ENCODE assay signal across 11 cellular contexts in the genomic region with DNA sequence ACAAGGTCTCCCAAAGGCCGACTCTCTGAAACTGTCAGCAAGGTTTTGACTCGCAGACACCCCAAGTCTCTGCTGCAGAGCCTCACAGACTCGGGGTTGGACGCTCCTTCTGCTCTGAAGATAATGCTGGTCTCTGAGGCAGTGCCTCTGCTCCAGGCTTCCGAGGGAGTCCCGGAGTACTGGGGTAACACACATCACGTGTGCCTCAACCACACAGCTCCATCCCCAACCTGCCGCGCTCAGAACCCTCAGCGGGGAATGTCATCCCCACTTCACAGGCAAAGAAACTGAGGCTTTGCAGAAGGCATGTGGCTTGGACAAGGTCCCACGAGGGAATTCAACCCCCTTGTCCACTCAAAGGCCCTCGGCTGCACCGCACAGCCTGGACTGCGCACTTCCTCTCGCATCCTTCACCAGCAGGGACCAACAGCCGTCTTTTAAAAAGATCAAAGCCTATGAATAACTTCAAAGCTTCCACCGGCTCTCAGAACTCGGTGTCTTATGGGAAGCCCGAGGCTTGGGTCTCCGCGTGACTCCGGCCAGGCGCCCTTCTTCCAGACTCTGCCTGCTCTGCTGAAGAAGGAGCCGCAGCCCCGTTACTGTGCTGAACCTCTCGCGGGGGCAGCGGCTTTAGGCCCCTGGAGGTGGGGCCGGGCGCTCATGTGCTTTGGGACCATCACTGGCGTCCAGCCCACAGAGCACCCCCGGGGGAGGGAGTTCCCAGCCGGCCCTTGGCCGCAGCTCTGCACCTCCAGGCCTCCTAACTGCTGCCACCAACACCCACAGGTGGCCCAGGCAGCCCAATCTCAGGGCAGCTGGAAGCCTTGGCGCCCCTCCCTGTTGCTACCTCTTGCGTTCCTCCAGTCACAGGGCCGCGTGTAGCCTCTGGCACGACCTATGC. TPM values are rescaled to one million over a fixed set of nuclear protein-coding genes. Genes with fewer than 3 reads are reported as not detected.
DNase-seq lines count a peak whose midpoint lies in the region; ATAC-seq and TF ChIP-seq lines count a peak whose summit lies in the region.
"Had no signal": no experiment of that assay in that cellular context is flagged by ENCODE, and none has a peak within 500 bp of the region (broad histone marks: within the 10 kb centered on the region; RNA-seq: fewer than 3 reads in every experiment).

No MANE protein-coding gene starts in this region.

- peaks cover 16% of the 10 kb centered on the region for H3K36me3 Mint-ChIP-seq in CD4-positive, CD25-positive, alpha-beta regulatory T cell
- peaks cover 12% of the 10 kb centered on the region for H3K36me3 Mint-ChIP-seq in osteocyte (ENCODE audit: unreplicated experiment)

- no peaks in the 10 kb centered on the region for H3K9me3 Mint-ChIP-seq in CD4-positive, CD25-positive, alpha-beta regulatory T cell
- no peaks in the 10 kb centered on the region for H3K9me3 Mint-ChIP-seq in osteocyte (ENCODE audit: unreplicated experiment)

- no peak for TF ChIP-seq CTCF in osteocyte (IDR thresholded peaks at IDR 0.05)

- H3K27me3 Mint-ChIP-seq in CD4-positive, CD25-positive, alpha-beta regulatory T cell = no peaks in the 10 kb centered on the region
- no peaks in the 10 kb centered on the region for H3K27me3 Mint-ChIP-seq in osteocyte (ENCODE audit: unreplicated experiment)

- H3K27ac ChIP-seq in CD4-positive, CD25-positive, alpha-beta regulatory T cell (ENCODE audit: insufficient read depth, low read length, poor library complexity, severe bottlenecking) = peak overlapping the region; percentile 52

- H3K4me3 Mint-ChIP-seq in CD4-positive, CD25-positive, alpha-beta regulatory T cell = peak overlapping the region; percentile 93 to 99 (median 98)
- peak overlapping the region; percentile 73 for H3K4me3 Mint-ChIP-seq in osteocyte (ENCODE audit: unreplicated experiment)

- H3K4me3 ChIP-seq in CD4-positive, CD25-positive, alpha-beta regulatory T cell (ENCODE audit: low read depth, low read length) = peak overlapping the region; percentile 82

- DNase-seq in CD4-positive, CD25-positive, alpha-beta regulatory T cell = peak in 1 of 3 donors; percentile 41
- peak; percentile 70 for DNase-seq in activated CD8-positive, alpha-beta memory T cell treated with anti-CD3 and anti-CD28 coated beads, Interleukin-2, amount 50 U/mL, for 48 hours
- peak; percentile 34 for DNase-seq in fibroblast of gingiva (ENCODE audit: low read depth)
- no peak for DNase-seq in osteocyte (ENCODE audit: extremely low spot score, unreplicated experiment)
- DNase-seq in medulla oblongata (ENCODE audit: extremely low spot score) = no peak
- DNase-seq: NCI-H1694 had no signal

- peaks cover 0 to 50% (median 15%) of the 10 kb centered on the region in 4 donors for H3K4me1 Mint-ChIP-seq in CD4-positive, CD25-positive, alpha-beta regulatory T cell
- H3K4me1 Mint-ChIP-seq in osteocyte (ENCODE audit: unreplicated experiment) = peaks cover 53% of the 10 kb centered on the region

- H3K27me3 ChIP-seq in CD4-positive, CD25-positive, alpha-beta regulatory T cell (ENCODE audit: control insufficient read depth, insufficient read depth, low read length) = no peaks in the 10 kb centered on the region

- H3K4me1 ChIP-seq in CD4-positive, CD25-positive, alpha-beta regulatory T cell (ENCODE audit: control insufficient read depth, insufficient read depth, low read length, poor library complexity, severe bottlenecking) = peaks cover 53% of the 10 kb centered on the region

- H3K9me3 ChIP-seq in CD4-positive, CD25-positive, alpha-beta regulatory T cell (ENCODE audit: control insufficient read depth in 2 of 2, low read length in 2 of 2) = no peaks in the 10 kb centered on the region

- peaks cover 32% of the 10 kb centered on the region for H3K36me3 ChIP-seq in CD4-positive, CD25-positive, alpha-beta regulatory T cell (ENCODE audit: control insufficient read depth, insufficient read depth, low read length)

- H3K27ac Mint-ChIP-seq in CD4-positive, CD25-positive, alpha-beta regulatory T cell = peak overlapping the region; percentile 90 to 97 (median 94)
- no peak overlapping the region for H3K27ac Mint-ChIP-seq in osteocyte (ENCODE audit: unreplicated experiment)

- ATAC-seq in CD4-positive, CD25-positive, alpha-beta regulatory T cell (ENCODE audit: low read depth in 2 of 2) = peak in 1 of 2 donors; percentile 27
- no peak for ATAC-seq in GM21786 (IDR thresholded peaks at IDR 0.05; ENCODE audit: unreplicated experiment)
- no peak for ATAC-seq in GM21576 (IDR thresholded peaks at IDR 0.05; ENCODE audit: unreplicated experiment)
- ATAC-seq in HG02973 (IDR thresholded peaks at IDR 0.05; ENCODE audit: unreplicated experiment) = no peak

RNA-seq across cellular contexts. Expression of a gene that starts 2.2 kb away (rescaled TPM):
- 25.8 TPM for total RNA-seq in CD4-positive, CD25-positive, alpha-beta regulatory T cell
- polyA plus RNA-seq in CD4-positive, CD25-positive, alpha-beta regulatory T cell = 10 to 100 TPM; 59.8 to 97.4 (median 69.1) TPM
- total RNA-seq in osteocyte = 13.5 and 14.5 TPM in 2 replicates

RNA-seq across cellular contexts. Expression of a gene that starts 42.5 kb away (rescaled TPM):
- 27.4 TPM for total RNA-seq in CD4-positive, CD25-positive, alpha-beta regulatory T cell
- polyA plus RNA-seq in CD4-positive, CD25-positive, alpha-beta regulatory T cell = 10 to 100 TPM in 3 of 4 donors, 1 to 10 TPM in 1; 9.1 to 15.2 (median 11.6) TPM
- 35.7 and 37.8 TPM in 2 replicates for total RNA-seq in osteocyte

RNA-seq across cellular contexts. Expression of a gene that starts 46.9 kb away (rescaled TPM):
- total RNA-seq in CD4-positive, CD25-positive, alpha-beta regulatory T cell = not detected
- polyA plus RNA-seq in CD4-positive, CD25-positive, alpha-beta regulatory T cell = not detected
- total RNA-seq in osteocyte = not detected in 2 replicates
- total RNA-seq: pulmonary artery endothelial cell; T-helper 2 cell treated with Interferon-gamma antibody and Interleukin-4, amounts not matched to agents 100 ng/mL and 5 ng/mL, for 36 hours had no signal

Comparison
In these comparisons a context has a peak if more than half of its experiments do, and no peak if none do; other contexts are left out.
1. DNase-seq: peak in activated CD8-positive, alpha-beta memory T cell treated with anti-CD3 and anti-CD28 coated beads, Interleukin-2, amount 50 U/mL, for 48 hours (single experiment) and fibroblast of gingiva (single experiment); none in osteocyte (single experiment) and medulla oblongata (single experiment).